Comparison of ENCODE assay signal across 11 cellular contexts in the genomic region with DNA sequence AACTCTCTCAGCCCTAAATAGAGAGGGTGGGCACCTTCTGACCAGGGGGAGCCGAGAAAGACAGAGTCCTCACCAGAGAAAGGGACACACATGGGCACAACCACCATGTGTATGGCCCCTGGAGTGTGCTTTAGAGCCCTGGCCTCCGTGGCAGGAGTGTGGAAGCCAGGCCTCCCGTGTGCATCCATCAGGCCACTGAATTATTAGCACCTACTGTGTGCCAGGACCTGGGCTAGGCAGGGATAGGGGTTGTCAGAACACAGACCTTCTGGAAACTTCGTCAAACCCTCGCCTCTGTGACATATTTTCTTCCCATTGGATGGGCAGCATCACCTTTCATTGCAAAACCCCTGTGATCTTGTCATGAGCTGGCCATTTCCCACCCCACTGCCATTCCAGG.
A peak's percentile ranks its signal among the peaks of the same experiment; 100 is the strongest.
DNase-seq lines count a peak whose midpoint lies in the region; ATAC-seq and TF ChIP-seq lines count a peak whose summit lies in the region.
"Had no signal": no experiment of that assay in that cellular context is flagged by ENCODE, and none has a peak within 500 bp of the region (broad histone marks: within the 10 kb centered on the region; RNA-seq: fewer than 3 reads in every experiment).

No MANE protein-coding gene starts in this region.

- no peak overlapping the region for H2BK120ac ChIP-seq in mesenchymal stem cell (ENCODE audit: low read depth, low read length)
- H2BK120ac ChIP-seq in neuronal stem cell (ENCODE audit: low read depth, low read length): no peak overlapping the region

- peak overlapping the region; percentile 72 for H3K27ac Mint-ChIP-seq in activated CD4-positive, alpha-beta T cell treated with anti-CD3 and anti-CD28 coated beads, Interleukin-2, amount 10 ng/mL, durations not matched to agents 24 days and 14 days

- H3K36me3 ChIP-seq in adrenal gland (replicated peaks in 1 of 2) (peaks cover 0 to 9% of the 10 kb centered on the region in 2 donors), mesenchymal stem cell (ENCODE audit: control insufficient read depth in 1 of 2, insufficient read depth in 2 of 2, low read depth in 1 of 2, low read length in 2 of 2) (peaks cover 42 to 67% of the 10 kb centered on the region in 2 experiments), neuronal stem cell (replicated peaks in 1 of 2; ENCODE audit: control insufficient read depth in 2 of 2, insufficient read depth in 2 of 2, low read length in 2 of 2) (peaks cover 6 to 70% of the 10 kb centered on the region in 2 donors)

- no peak for ATAC-seq in GM21576 (IDR thresholded peaks at IDR 0.05; ENCODE audit: unreplicated experiment)

- no peaks in the 10 kb centered on the region for H3K9me3 Mint-ChIP-seq in activated CD4-positive, alpha-beta T cell treated with anti-CD3 and anti-CD28 coated beads, Interleukin-2, amount 10 ng/mL, durations not matched to agents 24 days and 14 days

- WGBS in adrenal gland, 4 donors: 78 to 87% (median 81%) methylated on average over 5 of the region's 5 CpGs
- WGBS in mesenchymal stem cell: 96% methylated on average over 5 of the region's 5 CpGs
- no CpG with 5 or more reads among the region's 5 CpGs for WGBS in neuronal stem cell (ENCODE audit: extremely low coverage in 2 of 2, insufficient read length in 2 of 2, insufficient replicate concordance in 1 of 2), 2 donors

- H3K4me3 Mint-ChIP-seq in activated CD4-positive, alpha-beta T cell treated with anti-CD3 and anti-CD28 coated beads, Interleukin-2, amount 10 ng/mL, durations not matched to agents 24 days and 14 days: no peak overlapping the region

- H3K18ac ChIP-seq in mesenchymal stem cell (ENCODE audit: low read depth in 1 of 2, low read length in 2 of 2) (peak overlapping the region in 1 of 2 experiments; percentile 1), neuronal stem cell (ENCODE audit: low read length) (no peak overlapping the region)

- H3K4me3 ChIP-seq in adrenal gland: no peak overlapping the region
- no peak overlapping the region for H3K4me3 ChIP-seq in mesenchymal stem cell (ENCODE audit: insufficient read depth in 1 of 2, low read depth in 1 of 2, low read length in 2 of 2)
- H3K4me3 ChIP-seq in neuronal stem cell (ENCODE audit: low read length in 2 of 2): no peak overlapping the region
- H3K4me3 ChIP-seq: hepatocyte had no signal

- H3K4me1 ChIP-seq in adrenal gland (replicated peaks in 1 of 2): peaks cover 80 to 91% of the 10 kb centered on the region in 2 donors
- H3K4me1 ChIP-seq in mesenchymal stem cell (ENCODE audit: control insufficient read depth, insufficient read depth, low read depth, low read length): peaks cover 85% of the 10 kb centered on the region
- peaks cover 12 to 44% of the 10 kb centered on the region in 2 donors for H3K4me1 ChIP-seq in neuronal stem cell (ENCODE audit: control insufficient read depth in 2 of 2, insufficient read depth in 1 of 2, low read depth in 1 of 2, low read length in 2 of 2)

- no peak overlapping the region for H3K14ac ChIP-seq in mesenchymal stem cell (ENCODE audit: low read length in 2 of 2)
- H3K14ac ChIP-seq in neuronal stem cell (ENCODE audit: low read length): no peak overlapping the region

- H3K4me2 ChIP-seq in mesenchymal stem cell (ENCODE audit: low read length, poor library complexity, severe bottlenecking): no peak overlapping the region
- H3K4me2 ChIP-seq in neuronal stem cell (ENCODE audit: insufficient read depth, low read length, poor library complexity, severe bottlenecking): no peak overlapping the region
- H3K4me2 ChIP-seq: hepatocyte had no signal

- H2AFZ ChIP-seq in mesenchymal stem cell (ENCODE audit: low read depth, low read length): no peak overlapping the region
- H2AFZ ChIP-seq in neuronal stem cell (ENCODE audit: low read length): no peak overlapping the region
- H2AFZ ChIP-seq: hepatocyte had no signal

- H3K4me1 Mint-ChIP-seq in activated CD4-positive, alpha-beta T cell treated with anti-CD3 and anti-CD28 coated beads, Interleukin-2, amount 10 ng/mL, durations not matched to agents 24 days and 14 days: peaks cover 45% of the 10 kb centered on the region

- H3K4ac ChIP-seq in mesenchymal stem cell (ENCODE audit: low read depth in 1 of 2, low read length in 2 of 2): peak overlapping the region in 1 of 2 experiments; percentile 43
- H3K4ac ChIP-seq in neuronal stem cell (ENCODE audit: low read length): no peak overlapping the region

- H3K27me3 ChIP-seq in adrenal gland (no peaks in the 10 kb centered on the region), mesenchymal stem cell (ENCODE audit: control insufficient read depth in 1 of 2, insufficient read depth in 1 of 2, low read length in 2 of 2) (no peaks in the 10 kb centered on the region), neuronal stem cell (ENCODE audit: control insufficient read depth in 3 of 3, insufficient read depth in 3 of 3, low read depth in 1 of 3, low read length in 3 of 3) (no peaks in the 10 kb centered on the region)
- H3K27me3 ChIP-seq: hepatocyte had no signal

- H3K9ac ChIP-seq in mesenchymal stem cell (ENCODE audit: low read length): peak overlapping the region; percentile 65
- H3K9ac ChIP-seq in neuronal stem cell (ENCODE audit: low read depth, low read length, poor library complexity): no peak overlapping the region

- H3K27me3 Mint-ChIP-seq in activated CD4-positive, alpha-beta T cell treated with anti-CD3 and anti-CD28 coated beads, Interleukin-2, amount 10 ng/mL, durations not matched to agents 24 days and 14 days: no peaks in the 10 kb centered on the region

- no peak for TF ChIP-seq CTCF in adrenal gland (IDR thresholded peaks at IDR 0.05)

- H2BK12ac ChIP-seq in mesenchymal stem cell (ENCODE audit: low read length in 2 of 2): peak overlapping the region in 1 of 2 experiments; percentile 1
- no peak overlapping the region for H2BK12ac ChIP-seq in neuronal stem cell (ENCODE audit: low read length)

- intact Hi-C loops in activated CD4-positive, alpha-beta T cell treated with anti-CD3 and anti-CD28 coated beads, Interleukin-2, amount 10 ng/mL, durations not matched to agents 24 days and 14 days (cut with micrococcal nuclease): no loop called here
- intact Hi-C loops in adrenal gland (cut with DNase I): no loop called here

- H4K8ac ChIP-seq in mesenchymal stem cell (ENCODE audit: low read length) (no peak overlapping the region), neuronal stem cell (ENCODE audit: low read depth, low read length) (no peak overlapping the region)

- H3K36me3 Mint-ChIP-seq in activated CD4-positive, alpha-beta T cell treated with anti-CD3 and anti-CD28 coated beads, Interleukin-2, amount 10 ng/mL, durations not matched to agents 24 days and 14 days (ENCODE audit: low read depth): no peaks in the 10 kb centered on the region

- DNase-seq in activated CD4-positive, alpha-beta T cell treated with anti-CD3 and anti-CD28 coated beads, Interleukin-2, amount 10 ng/mL, durations not matched to agents 24 days and 14 days: no peak
- DNase-seq in activated CD4-positive, alpha-beta T cell treated with anti-CD3 and anti-CD28 coated beads, Interleukin-2, amount 50 U/mL, for 1 hour: no peak
- no peak for DNase-seq in adrenal gland
- no peak for DNase-seq in mesenchymal stem cell
- DNase-seq in neuronal stem cell (ENCODE audit: low spot score): no peak
- DNase-seq in stimulated activated CD4-positive, alpha-beta T cell treated with anti-CD3 and anti-CD28 coated beads, Interleukin-1b, Interleukin-23, amount 100 ng/mL, for 48 hours: no peak
- DNase-seq: MM.1S, NCI-H69 had no signal

- H3K79me1 ChIP-seq in mesenchymal stem cell (replicated peaks; ENCODE audit: low read length, poor library complexity, severe bottlenecking) (peaks cover 18% of the 10 kb centered on the region), neuronal stem cell (ENCODE audit: low read depth, low read length) (peaks cover 19% of the 10 kb centered on the region)

- H3K23ac ChIP-seq in mesenchymal stem cell (ENCODE audit: low read length in 2 of 2) (no peak overlapping the region), neuronal stem cell (ENCODE audit: low read depth, low read length, poor library complexity) (no peak overlapping the region)

- H3K9me3 ChIP-seq in adrenal gland (replicated peaks in 1 of 3): no peaks in the 10 kb centered on the region
- H3K9me3 ChIP-seq in mesenchymal stem cell (ENCODE audit: control insufficient read depth, low read length): no peaks in the 10 kb centered on the region
- no peaks in the 10 kb centered on the region for H3K9me3 ChIP-seq in neuronal stem cell (replicated peaks in 1 of 2; ENCODE audit: control insufficient read depth in 2 of 2, insufficient read depth in 1 of 2, low read depth in 1 of 2, low read length in 2 of 2)

- H3K27ac ChIP-seq in adrenal gland: peak overlapping the region; percentile 68 to 96 (median 89)
- peak overlapping the region; percentile 13 for H3K27ac ChIP-seq in mesenchymal stem cell (ENCODE audit: low read length, poor library complexity, severe bottlenecking)
- H3K27ac ChIP-seq in temporal lobe (ENCODE audit: low read depth, low read length): peak overlapping the region; percentile 64
- H3K27ac ChIP-seq in neuronal stem cell (replicated peaks; ENCODE audit: low read length): no peak overlapping the region

- H2BK5ac ChIP-seq in mesenchymal stem cell (ENCODE audit: low read depth, low read length, poor library complexity, severe bottlenecking) (no peak overlapping the region), neuronal stem cell (ENCODE audit: low read length) (no peak overlapping the region)

- no peak overlapping the region for H2BK15ac ChIP-seq in mesenchymal stem cell (ENCODE audit: low read depth, poor library complexity, severe bottlenecking)
- H2BK15ac ChIP-seq in neuronal stem cell (ENCODE audit: low read length): no peak overlapping the region

- H2AK5ac ChIP-seq in mesenchymal stem cell (ENCODE audit: low read length, severe bottlenecking) (peak overlapping the region; percentile 80), neuronal stem cell (ENCODE audit: low read depth, low read length) (no peak overlapping the region)

- no peak for TF ChIP-seq POLR2A in adrenal gland (IDR thresholded peaks at IDR 0.05)

- H4K91ac ChIP-seq in mesenchymal stem cell (ENCODE audit: low read length) (no peak overlapping the region), neuronal stem cell (ENCODE audit: low read depth, low read length, poor library complexity) (no peak overlapping the region)
